Comparison of ENCODE assay signal across 18 cellular contexts in genomic region chr11:17725174-17725573, GRCh38. TPM values are rescaled to one million over a fixed set of nuclear protein-coding genes. Genes with fewer than 3 reads are reported as not detected.
DNase-seq lines count a peak whose midpoint lies in the region; ATAC-seq lines count a peak whose summit lies in the region.
"Had no signal": no experiment of that assay in that cellular context is flagged by ENCODE, and none has a peak within 500 bp of the region (broad histone marks: within the 10 kb centered on the region; RNA-seq: fewer than 3 reads in every experiment).

No MANE protein-coding gene starts in this region.

- H3K18ac ChIP-seq in trophoblast cell (ENCODE audit: low read length): no peak overlapping the region

- H3K79me2 ChIP-seq in trophoblast cell (ENCODE audit: control insufficient read depth, insufficient read depth, low read length, poor library complexity): no peaks in the 10 kb centered on the region

- H2BK12ac ChIP-seq in trophoblast cell (ENCODE audit: low read length): no peak overlapping the region

- ATAC-seq in left ventricle myocardium superior (no peak), GM18870 (IDR thresholded peaks at IDR 0.05; ENCODE audit: unreplicated experiment) (no peak)
- ATAC-seq: A549 had no signal

- no peak overlapping the region for H2AFZ ChIP-seq in trophoblast cell (ENCODE audit: insufficient read depth, low read length, poor library complexity)

- WGBS in trophoblast cell (ENCODE audit: extremely low coverage, insufficient coverage, insufficient read length): no CpG with 5 or more reads among the region's 2 CpGs

- DNase-seq in cardiac septum (ENCODE audit: low spot score) (peak; percentile 46), left ventricle myocardium superior (no peak), SJCRH30 (peak; percentile 80 to 91), myocyte (ENCODE audit: low read depth) (peak; percentile 73), trophoblast cell (no peak), 8988T (no peak)
- DNase-seq: BE2C; CD4-positive, alpha-beta memory T cell; DMS79; GOT3; H9 had no signal

- H3K36me3 ChIP-seq in SJCRH30 (peaks cover 61% of the 10 kb centered on the region), trophoblast cell (ENCODE audit: control insufficient read depth in 1 of 2, insufficient read depth in 2 of 2, low read length in 2 of 2) (no peaks in the 10 kb centered on the region)
- H3K36me3 ChIP-seq: BE2C had no signal

- H3K9me3 ChIP-seq in SJCRH30 (replicated peaks) (no peaks in the 10 kb centered on the region), trophoblast cell (ENCODE audit: insufficient read depth, low read depth, low read length) (peaks cover 6% of the 10 kb centered on the region)
- H3K9me3 ChIP-seq: A549, BE2C had no signal

- H2BK120ac ChIP-seq in trophoblast cell (ENCODE audit: insufficient read depth, low read length, poor library complexity): no peak overlapping the region

- H4K91ac ChIP-seq in trophoblast cell (ENCODE audit: low read depth, low read length): no peak overlapping the region

- H3K4me1 ChIP-seq in SJCRH30 (peaks cover 45% of the 10 kb centered on the region), trophoblast cell (ENCODE audit: control insufficient read depth in 1 of 2, insufficient read depth in 2 of 2, low read length in 2 of 2) (peaks cover 0 to 2% of the 10 kb centered on the region in 2 experiments)
- H3K4me1 ChIP-seq: BE2C had no signal

- no peak overlapping the region for H3K23ac ChIP-seq in trophoblast cell (ENCODE audit: low read length)

- no peak overlapping the region for H3K4ac ChIP-seq in trophoblast cell (ENCODE audit: low read depth, low read length)

- no peak overlapping the region for H3K4me2 ChIP-seq in trophoblast cell (ENCODE audit: low read length)
- H3K4me2 ChIP-seq: A549 had no signal

- intact Hi-C loops in cardiac septum (cut with DNase I): no loop called here
- intact Hi-C loops in left ventricle myocardium superior (cut with micrococcal nuclease): no loop called here

- H3K4me3 ChIP-seq in SJCRH30: no peak overlapping the region
- no peak overlapping the region for H3K4me3 ChIP-seq in trophoblast cell (ENCODE audit: low read depth, low read length)
- H3K4me3 ChIP-seq: A549 had no signal

- no peak overlapping the region for H4K8ac ChIP-seq in trophoblast cell (ENCODE audit: low read depth, low read length)

- no peaks in the 10 kb centered on the region for H3K79me1 ChIP-seq in trophoblast cell (ENCODE audit: low read length)

- no peak overlapping the region for H4K12ac ChIP-seq in trophoblast cell (ENCODE audit: low read depth, low read length)

- H3K27ac ChIP-seq in SJCRH30: peak overlapping the region; percentile 21
- H3K27ac ChIP-seq in trophoblast cell (ENCODE audit: low read depth, low read length): no peak overlapping the region
- H3K27ac ChIP-seq: A549, C4-2B had no signal

- no peak overlapping the region for H3K14ac ChIP-seq in trophoblast cell (ENCODE audit: low read length)

- H3K9ac ChIP-seq in trophoblast cell (ENCODE audit: low read length): no peak overlapping the region

- H2AK5ac ChIP-seq in trophoblast cell (ENCODE audit: low read length): no peak overlapping the region

- H3K27me3 ChIP-seq in SJCRH30 (no peaks in the 10 kb centered on the region), trophoblast cell (ENCODE audit: insufficient read depth, low read length) (peaks cover 33% of the 10 kb centered on the region)

- H2BK5ac ChIP-seq in trophoblast cell (ENCODE audit: low read depth, low read length, poor library complexity): no peak overlapping the region

RNA-seq across cellular contexts. Expression of gene MYOD1, which starts 5.8 kb away (rescaled TPM):
- total RNA-seq in cardiac septum (not detected), left ventricle myocardium superior (not detected), myocyte (398 and 510 TPM in 2 replicates)
- total RNA-seq in SJCRH30 (2014; rRNA removed; shearing (Covaris generic)): 675 and 679 TPM in 2 replicates
- 97.5 TPM for polyA plus RNA-seq in myocyte (2012)
- polyA plus RNA-seq in trophoblast cell (2013): 0.07 and 0.14 TPM in 2 replicates
- total RNA-seq: CD4-positive, alpha-beta memory T cell; G401; H9; HT1080 had no signal
- polyA plus RNA-seq: A549; AG04450; CD4-positive, alpha-beta memory T cell; IgD-negative memory B cell had no signal

RNA-seq across cellular contexts. Expression of gene KCNC1, which starts 9.4 kb away (rescaled TPM):
- total RNA-seq in cardiac septum (0.05 TPM), left ventricle myocardium superior (not detected), myocyte (0.27 and 0.57 TPM in 2 replicates)
- 5.2 and 6.7 TPM in 2 replicates for total RNA-seq in SJCRH30 (2014; rRNA removed; shearing (Covaris generic))
- 0.54 TPM for polyA plus RNA-seq in myocyte (2012)
- 0.12 and 0.16 TPM in 2 replicates for polyA plus RNA-seq in trophoblast cell (2013)
- total RNA-seq: CD4-positive, alpha-beta memory T cell had no signal
- polyA plus RNA-seq: AG04450 had no signal

Comparison
In these comparisons a context has a peak if more than half of its experiments do, and no peak if none do; other contexts are left out.
1. DNase-seq: peak in cardiac septum (single experiment), SJCRH30 (2 of 2) and myocyte (single experiment); none in left ventricle myocardium superior (single experiment), trophoblast cell (0 of 2) and 8988T (single experiment).
2. RNA of gene MYOD1, which starts 5.8 kb away (total RNA-seq): 675 to 679 TPM in SJCRH30 and 398 to 510 TPM in myocyte; not detected in left ventricle myocardium superior (single experiment) and not detected in cardiac septum (single experiment); every median in the first group is over 100 times any median in the second.